Comparison of ENCODE assay signal across 21 cellular contexts in the genomic region with DNA sequence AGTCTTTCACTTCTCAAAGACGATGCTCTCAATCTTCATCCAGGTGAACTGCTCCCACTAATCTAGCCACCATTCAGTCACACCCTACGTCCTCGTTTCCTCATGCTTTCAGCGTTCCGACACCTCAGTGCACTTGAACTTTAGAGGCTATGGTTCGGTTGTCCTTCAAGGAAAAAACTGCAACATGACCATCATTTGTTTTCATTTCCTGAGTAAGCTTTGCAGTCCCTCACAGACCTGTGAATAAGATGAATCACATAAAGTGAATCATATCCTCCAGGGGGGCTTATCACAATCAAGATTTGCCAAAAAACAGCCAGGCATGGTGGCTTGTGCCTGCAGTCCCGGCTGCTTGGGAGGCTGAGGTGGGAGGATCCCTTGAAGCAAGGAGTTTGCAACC.
A peak's percentile ranks its signal among the peaks of the same experiment; 100 is the strongest.
DNase-seq lines count a peak whose midpoint lies in the region; ATAC-seq and TF ChIP-seq lines count a peak whose summit lies in the region.
"Had no signal": no experiment of that assay in that cellular context is flagged by ENCODE, and none has a peak within 500 bp of the region (broad histone marks: within the 10 kb centered on the region; RNA-seq: fewer than 3 reads in every experiment).

No MANE protein-coding gene starts in this region.

- peak; percentile 74 for DNase-seq in Caki2 (ENCODE audit: low read depth)
- DNase-seq in LHCN-M2 (ENCODE audit: low read depth): peak; percentile 65
- peak; percentile 59 for DNase-seq in mammary epithelial cell
- peak; percentile 83 for DNase-seq in iris pigment epithelial cell (ENCODE audit: low read depth)
- DNase-seq in AML-193 (lab: John Stamatoyannopoulos, UW): no peak
- DNase-seq in hepatic stellate cell (ENCODE audit: low spot score): no peak
- no peak for DNase-seq in stimulated activated naive CD4-positive, alpha-beta T cell (lab: John Stamatoyannopoulos, UW)
- DNase-seq: activated T-cell treated with anti-CD3 and anti-CD28 coated beads, Interleukin-2, amount 50 U/mL, for 24 hours; cerebellar nuclear complex; COR-L47; GF-D8; GOT3; heart left ventricle; kidney; MM.1S; NCI-H2081; NCI-H526; OCI-M1 had no signal

- in situ Hi-C loops in Caki2 (cut with HindIII; ENCODE audit: low pct_unique_long_range_greater_than_20kb, low sequenced_read_pairs) (no loop called here), mammary epithelial cell (cut with MboI; ENCODE audit: low sequenced_read_pairs in 2 of 2) (no loop called here)

- H3K27me3 ChIP-seq in mammary epithelial cell (ENCODE audit: insufficient read depth, low read length): no peaks in the 10 kb centered on the region
- H3K27me3 ChIP-seq: heart left ventricle, neural progenitor cell, suprapubic skin had no signal

- no peak overlapping the region for H3K4me3 ChIP-seq in mammary epithelial cell (replicated peaks in 1 of 3; ENCODE audit: insufficient read depth in 1 of 3, low read depth in 2 of 3, low read length in 3 of 3)
- H3K4me3 ChIP-seq: heart left ventricle, neural progenitor cell, suprapubic skin had no signal

- no peaks in the 10 kb centered on the region for H3K79me2 ChIP-seq in mammary epithelial cell (ENCODE audit: insufficient read depth, low read length)

- H3K4me1 ChIP-seq in mammary epithelial cell (ENCODE audit: insufficient read depth, low read length): peaks cover 23% of the 10 kb centered on the region
- H3K4me1 ChIP-seq: suprapubic skin had no signal

- intact Hi-C loops in mammary epithelial cell (cut with micrococcal nuclease): no loop called here

- no peak for TF ChIP-seq CTCF in mammary epithelial cell (conservative IDR thresholded peaks at IDR 0.05 in 1 of 2, IDR thresholded peaks at IDR 0.05 in 1 of 2; ENCODE audit: extremely low read depth in 1 of 2, insufficient read depth in 1 of 2, low read depth in 1 of 2, low read length in 2 of 2)

- dilution Hi-C loops in mammary epithelial cell (cut with HindIII; ENCODE audit: low sequenced_read_pairs): loop anchor here (25.0 kb wide), 1 partner anchor 192 kb away; no protein-coding TSS in a partner anchor

- no peak overlapping the region for H3K27ac ChIP-seq in mammary epithelial cell (ENCODE audit: insufficient read depth, low read depth, low read length)
- H3K27ac ChIP-seq: heart left ventricle, neural progenitor cell, suprapubic skin had no signal

- H2AFZ ChIP-seq in mammary epithelial cell (ENCODE audit: low read depth, low read length): no peak overlapping the region
- H2AFZ ChIP-seq: neural progenitor cell had no signal

- 51% methylated on average over 7 of the region's 7 CpGs for WGBS in mammary epithelial cell (ENCODE audit: low coverage, missing lambda C conversion rate)

- no peak overlapping the region for H3K9ac ChIP-seq in mammary epithelial cell (ENCODE audit: insufficient read depth, low read length)
- H3K9ac ChIP-seq: neural progenitor cell had no signal

- H3K9me3 ChIP-seq in mammary epithelial cell (replicated peaks; ENCODE audit: insufficient read depth, low read length): no peaks in the 10 kb centered on the region
- H3K9me3 ChIP-seq: heart left ventricle, suprapubic skin had no signal

- H3K4me2 ChIP-seq in mammary epithelial cell (ENCODE audit: insufficient read depth, low read depth, low read length): no peak overlapping the region
- H3K4me2 ChIP-seq: neural progenitor cell had no signal

- CTCF ChIA-PET in mammary epithelial cell (lab: Charles Lee; ENCODE audit: low non-redundant PET): no interaction called here

- peaks cover 2% of the 10 kb centered on the region for H3K36me3 ChIP-seq in mammary epithelial cell (ENCODE audit: insufficient read depth, low read length)
- H3K36me3 ChIP-seq: neural progenitor cell had no signal

- no TSS peak for BruUV-seq in mammary epithelial cell (replicated peaks; lab: Mats Ljungman, UMichigan)

- ATAC-seq in HG02973 (IDR thresholded peaks at IDR 0.05; ENCODE audit: unreplicated experiment): no peak
- ATAC-seq: heart left ventricle had no signal

- H4K20me1 ChIP-seq in mammary epithelial cell (ENCODE audit: insufficient read depth, low read length): no peaks in the 10 kb centered on the region

Comparison
In these comparisons a context has a peak if more than half of its experiments do, and no peak if none do; other contexts are left out.
1. DNase-seq: peak in Caki2 (single experiment), LHCN-M2 (single experiment), mammary epithelial cell (single experiment) and iris pigment epithelial cell (single experiment); none in AML-193 (0 of 2), hepatic stellate cell (single experiment) and stimulated activated naive CD4-positive, alpha-beta T cell (0 of 6).